In the genomic region with DNA sequence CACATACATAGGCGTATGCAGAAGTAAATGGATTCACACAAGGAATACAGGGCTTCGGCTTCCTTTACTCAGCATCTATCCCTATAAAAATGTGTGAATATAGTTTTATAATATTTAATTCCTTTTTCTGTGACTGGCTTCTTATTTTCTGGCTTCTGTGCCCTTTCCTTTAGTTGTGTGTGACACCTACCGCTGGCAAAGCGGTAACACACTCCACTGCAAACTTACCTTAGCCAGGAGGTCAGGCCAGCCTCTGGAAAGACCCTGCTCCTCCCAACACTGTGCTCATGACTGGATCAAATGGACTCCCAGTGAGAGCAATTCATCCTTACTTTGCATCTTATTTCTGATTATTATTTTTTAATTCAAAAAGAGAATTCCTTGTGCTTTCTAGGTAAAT, we compare ENCODE assay signal across 12 cellular contexts.
A peak's percentile ranks its signal among the peaks of the same experiment; 100 is the strongest.
DNase-seq lines count a peak whose midpoint lies in the region; ATAC-seq and TF ChIP-seq lines count a peak whose summit lies in the region.
"Had no signal": no experiment of that assay in that cellular context is flagged by ENCODE, and none has a peak within 500 bp of the region (broad histone marks: within the 10 kb centered on the region; RNA-seq: fewer than 3 reads in every experiment).

No MANE protein-coding gene starts in this region.

- peaks cover 5% of the 10 kb centered on the region for H3K4me1 ChIP-seq in right cardiac atrium (ENCODE audit: control insufficient read depth, insufficient read depth, low read length)

- no peak overlapping the region for H3K4me3 ChIP-seq in brain microvascular endothelial cell (ENCODE audit: low read depth, low read length)
- peak overlapping the region; percentile 33 for H3K4me3 ChIP-seq in right cardiac atrium (ENCODE audit: low read length)
- peak overlapping the region in 3 of 7 experiments; percentile 8 to 32 (median 11) for H3K4me3 ChIP-seq in skin epidermis
- H3K4me3 ChIP-seq: K562 had no signal

- WGBS in right cardiac atrium, result 68% methylated on average over 4 of the region's 4 CpGs

- no peaks in the 10 kb centered on the region for H3K4me1 Mint-ChIP-seq in activated CD8-positive, alpha-beta T cell treated with anti-CD3 and anti-CD28 coated beads for 36 hours (ENCODE audit: low read depth)
- H3K4me1 Mint-ChIP-seq: CD4-positive, CD25-positive, alpha-beta regulatory T cell had no signal

- H3K36me3 ChIP-seq in brain microvascular endothelial cell (replicated peaks), result no peaks in the 10 kb centered on the region

- no peak overlapping the region for H3K4me3 Mint-ChIP-seq in activated CD8-positive, alpha-beta T cell treated with anti-CD3 and anti-CD28 coated beads for 36 hours
- H3K4me3 Mint-ChIP-seq: CD4-positive, CD25-positive, alpha-beta regulatory T cell had no signal

- H3K36me3 Mint-ChIP-seq in activated CD8-positive, alpha-beta T cell treated with anti-CD3 and anti-CD28 coated beads for 36 hours (ENCODE audit: low read depth), result no peaks in the 10 kb centered on the region
- H3K36me3 Mint-ChIP-seq: CD4-positive, CD25-positive, alpha-beta regulatory T cell had no signal

- no peak overlapping the region for H3K27ac Mint-ChIP-seq in activated CD8-positive, alpha-beta T cell treated with anti-CD3 and anti-CD28 coated beads for 36 hours
- H3K27ac Mint-ChIP-seq: CD4-positive, CD25-positive, alpha-beta regulatory T cell had no signal

- no peak overlapping the region for H3K27ac ChIP-seq in C4-2B
- no peak overlapping the region for H3K27ac ChIP-seq in brain microvascular endothelial cell
- peak overlapping the region; percentile 84 for H3K27ac ChIP-seq in right cardiac atrium (ENCODE audit: low read length)
- H3K27ac ChIP-seq in skin epidermis, result peak overlapping the region in 16 of 21 experiments; percentile 0 to 80 (median 64)

- in situ Hi-C loops in brain microvascular endothelial cell (cut with HindIII; ENCODE audit: low pct_ligation_motif_present, low sequenced_read_pairs), result no loop called here

- no peaks in the 10 kb centered on the region for H3K27me3 ChIP-seq in brain microvascular endothelial cell (replicated peaks)
- H3K27me3 ChIP-seq in right cardiac atrium (ENCODE audit: control insufficient read depth, insufficient read depth), result no peaks in the 10 kb centered on the region

- DNase-seq in brain microvascular endothelial cell (no peak), right cardiac atrium (no peak), NCI-H446 treated with DMSO at 0.1 percent for 48 hours (lab: John Stamatoyannopoulos, UW) (no peak), T-helper 9 cell (no peak), NCI-H2107 (lab: John Stamatoyannopoulos, UW) (no peak)
- no peak for DNase-seq in activated CD8-positive, alpha-beta T cell treated with anti-CD3 and anti-CD28 coated beads for 36 hours
- DNase-seq: activated T-cell treated with anti-CD3 and anti-CD28 coated beads for 4 hours; CD4-positive, CD25-positive, alpha-beta regulatory T cell; NCI-H2171 treated with DMSO at 0.1 percent for 48 hours had no signal

- intact Hi-C loops in right cardiac atrium (cut with DNase I), result no loop called here
- intact Hi-C loops in activated CD8-positive, alpha-beta T cell treated with anti-CD3 and anti-CD28 coated beads for 36 hours (cut with micrococcal nuclease), result no loop called here

- CTCF ChIA-PET in activated CD8-positive, alpha-beta T cell treated with anti-CD3 and anti-CD28 coated beads for 36 hours (lab: Charles Lee), result interaction anchor here (1.0 kb wide), 1 partner anchor 53 kb away, joined by 3 read pairs; no protein-coding TSS in a partner anchor

- no peaks in the 10 kb centered on the region for H3K9me3 ChIP-seq in right cardiac atrium (ENCODE audit: control insufficient read depth, low read length)

- POLR2A ChIA-PET in activated CD8-positive, alpha-beta T cell treated with anti-CD3 and anti-CD28 coated beads for 36 hours (lab: Charles Lee), result no interaction called here

- peak; percentile 8 for TF ChIP-seq CTCF in C4-2B (conservative IDR thresholded peaks at IDR 0.05)
- peak; percentile 9 for TF ChIP-seq CTCF in brain microvascular endothelial cell (IDR thresholded peaks at IDR 0.05; ENCODE audit: low read depth, low read length, missing control alignments)
- no peak for TF ChIP-seq CTCF in activated CD8-positive, alpha-beta T cell treated with anti-CD3 and anti-CD28 coated beads for 36 hours (IDR thresholded peaks at IDR 0.05)

- peak; percentile 42 to 50 for ATAC-seq in right cardiac atrium
- ATAC-seq in activated CD8-positive, alpha-beta T cell treated with anti-CD3 and anti-CD28 coated beads for 36 hours, result no peak
- ATAC-seq: K562 had no signal

- H3K27me3 Mint-ChIP-seq in activated CD8-positive, alpha-beta T cell treated with anti-CD3 and anti-CD28 coated beads for 36 hours, result peaks cover 13% of the 10 kb centered on the region

- no peaks in the 10 kb centered on the region for H3K9me3 Mint-ChIP-seq in activated CD8-positive, alpha-beta T cell treated with anti-CD3 and anti-CD28 coated beads for 36 hours
- H3K9me3 Mint-ChIP-seq: CD4-positive, CD25-positive, alpha-beta regulatory T cell had no signal

Comparison
In these comparisons a context has a peak if more than half of its experiments do, and no peak if none do; other contexts are left out.
1. H3K27ac ChIP-seq: peak in right cardiac atrium (single experiment) and skin epidermis (16 of 21); none in C4-2B (single experiment) and brain microvascular endothelial cell (single experiment).